1 cellular context compared by ENCODE assay signal in genomic region chr15:60570936-60571530, GRCh38.
TF ChIP-seq lines count a peak whose summit lies in the region.

No MANE protein-coding gene starts in this region.

TF ChIP-seq in liver, 16 proteins besides CTCF, POLR2A, EP300 and RAD21 (continued from another document):
- TF ChIP-seq REST (IDR thresholded peaks at IDR 0.05) (peak; percentile 35), ZBTB33 (IDR thresholded peaks at IDR 0.05) (no peak), SP1 (IDR thresholded peaks at IDR 0.05) (peak; percentile 47), YY1 (IDR thresholded peaks at IDR 0.05) (peak; percentile 47), JUND (IDR thresholded peaks at IDR 0.05) (no peak), GABPA (IDR thresholded peaks at IDR 0.05 in 1 of 2, conservative IDR thresholded peaks at IDR 0.05 in 1 of 2) (peak in 1 of 2 donors; percentile 11), MAX (IDR thresholded peaks at IDR 0.05) (peak; percentile 42), FOXA2 (IDR thresholded peaks at IDR 0.05) (peak; percentile 79), HNF4G (IDR thresholded peaks at IDR 0.05) (no peak), TAF1 (conservative IDR thresholded peaks at IDR 0.05) (no peak), RXRA (IDR thresholded peaks at IDR 0.05) (peak; percentile 64 to 70), HNF4A (conservative IDR thresholded peaks at IDR 0.05) (peak; percentile 52 to 62), FOXA1 (IDR thresholded peaks at IDR 0.05) (peak; percentile 62)
